14 cellular contexts compared by ENCODE assay signal in the genomic region with DNA sequence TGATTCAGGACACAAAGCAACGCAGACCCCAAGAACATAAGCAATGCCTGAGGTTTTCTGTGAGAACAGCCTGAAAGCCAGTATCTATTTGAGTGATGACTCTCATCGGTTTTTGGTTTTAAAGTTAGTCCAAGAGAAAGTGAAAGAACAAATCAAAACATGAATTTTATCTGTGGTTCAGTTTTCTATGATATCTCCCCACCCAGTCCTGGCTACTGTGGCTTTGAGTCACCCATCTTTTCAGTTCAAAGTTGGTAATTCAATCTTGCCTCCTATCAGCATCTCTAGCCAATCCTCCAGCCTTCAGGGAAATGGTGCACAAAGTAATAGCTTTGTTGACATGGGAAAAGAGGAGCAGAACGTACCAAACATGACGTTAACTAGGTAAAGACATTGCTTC. TPM values are rescaled to one million over a fixed set of nuclear protein-coding genes. Genes with fewer than 3 reads are reported as not detected.
DNase-seq lines count a peak whose midpoint lies in the region; ATAC-seq, FAIRE-seq and TF ChIP-seq lines count a peak whose summit lies in the region.
"Had no signal": no experiment of that assay in that cellular context is flagged by ENCODE, and none has a peak within 500 bp of the region (broad histone marks: within the 10 kb centered on the region; RNA-seq: fewer than 3 reads in every experiment).

No MANE protein-coding gene starts in this region.

- DNase-seq in GM12892 (ENCODE audit: insufficient read length) (no peak), OCI-M1 (lab: John Stamatoyannopoulos, UW) (peak; percentile 49), NCI-H526 (lab: John Stamatoyannopoulos, UW) (no peak), amniotic stem cell (lab: John Stamatoyannopoulos, UW) (no peak)
- no peak for DNase-seq in activated effector memory CD4-positive, alpha-beta T cell treated with anti-CD3 and anti-CD28 coated beads, Interleukin-2, amount 50 U/mL, for 16 hours
- no peak for DNase-seq in stimulated activated CD8-positive, alpha-beta memory T cell treated with anti-CD3 and anti-CD28 coated beads, Interleukin-4, amount 100 ng/mL, for 48 hours
- DNase-seq: activated CD4-positive, alpha-beta T cell treated with anti-CD3 and anti-CD28 coated beads, Interleukin-2, amount 10 ng/mL, durations not matched to agents 24 days and 14 days; NCI-H1417; NCI-H82 had no signal

- FAIRE-seq in GM12892 (lab: Jason Lieb, UNC): peak; percentile 5
- FAIRE-seq: H1 had no signal

- TF ChIP-seq POLR2A in GM12892 (IDR thresholded peaks at IDR 0.05; ENCODE audit: low read depth, low read length): no peak

- ATAC-seq in GM19035 (IDR thresholded peaks at IDR 0.05; ENCODE audit: unreplicated experiment) (peak; percentile 75), HG02798 (IDR thresholded peaks at IDR 0.05; ENCODE audit: poor library complexity, unreplicated experiment) (peak; percentile 75)
- ATAC-seq: left lobe of liver had no signal

RNA-seq across cellular contexts. Expression of a gene that starts 40.5 kb away (rescaled TPM):
- not detected for polyA plus RNA-seq in GM12892 (2012; ENCODE audit: missing spikeins)
- polyA plus RNA-seq: H1, smooth muscle cell had no signal
